Comparison of ENCODE assay signal across 27 cellular contexts in genomic region chrX:5674036-5674435, GRCh38.
"Had no signal": no experiment of that assay in that cellular context is flagged by ENCODE, and none has a peak within 500 bp of the region (broad histone marks: within the 10 kb centered on the region; RNA-seq: fewer than 3 reads in every experiment).

No MANE protein-coding gene starts in this region.

- H3K9me3 ChIP-seq: suprapubic skin, testis, thoracic aorta, thyroid gland, tibial artery, transverse colon, upper lobe of left lung, upper lobe of right lung, uterus, vagina had no signal

- DNase-seq: stimulated activated CD4-positive, alpha-beta T cell treated with anti-CD3 and anti-CD28 coated beads, Interleukin-2, amount 100 ng/mL, for 48 hours; stimulated activated CD4-positive, alpha-beta T cell treated with anti-CD3 and anti-CD28 coated beads, Interleukin-4, amount 100 ng/mL, for 1 hour; stimulated activated CD4-positive, alpha-beta T cell treated with anti-CD3 and anti-CD28 coated beads, Interleukin-4, amount 100 ng/mL, for 24 hours; stimulated activated CD4-positive, alpha-beta T cell treated with anti-CD3 and anti-CD28 coated beads, Interleukin-4, amount 100 ng/mL, for 4 hours; stimulated activated CD8-positive, alpha-beta memory T cell treated with anti-CD3 and anti-CD28 coated beads, Interleukin-4, amount 100 ng/mL, for 48 hours; stimulated activated naive B cell treated with anti-CD40 and anti-IgM and Interleukin-4, amounts not matched to agents 10 μg/mL and 1 μg/mL and 100 μg/mL, for 72 hours; stimulated activated naive CD4-positive, alpha-beta T cell; stimulated activated naive CD4-positive, alpha-beta T cell treated with Interleukin-2 at 50 U/mL for 16 hours; stimulated activated naive CD8-positive, alpha-beta T cell treated with anti-CD3 and anti-CD28 coated beads, Interleukin-15, amount 100 ng/mL, for 72 hours; stimulated activated naive CD8-positive, alpha-beta T cell treated with anti-CD3 and anti-CD28 coated beads, Interleukin-15, Interleukin-2, amounts not matched to agents 100 U/mL and 50 U/mL, for 24 hours; stomach; substantia nigra; testis; thyroid gland; tibial artery; transverse colon; trophoblast cell; upper lobe of left lung; upper lobe of right lung; uterus had no signal

- ATAC-seq: stimulated activated effector memory CD8-positive, alpha-beta T cell treated with anti-CD3 and anti-CD28 coated beads, Interleukin-12 subunit alpha, Interleukin-12 subunit beta, amount 100 ng/mL, for 72 hours; stimulated activated memory B cell treated with anti-CD40 and anti-IgM and Interleukin-4, amounts not matched to agents 10 μg/mL and 1 μg/mL and 100 μg/mL, for 72 hours; stimulated activated naive B cell treated with anti-CD40 and anti-IgM and Interleukin-4, amounts not matched to agents 10 μg/mL and 1 μg/mL and 100 μg/mL, for 72 hours; stimulated activated naive CD8-positive, alpha-beta T cell treated with anti-CD3 and anti-CD28 coated beads, Interleukin-15, amount 100 ng/mL, for 72 hours; stimulated activated naive CD8-positive, alpha-beta T cell treated with anti-CD3 and anti-CD28 coated beads, Interleukin-15, Interleukin-2, amounts not matched to agents 100 U/mL and 50 U/mL, for 24 hours; upper lobe of right lung had no signal

- H3K4me1 ChIP-seq: stomach, suprapubic skin, testis, thyroid gland, tibial artery, tibial nerve, transverse colon, upper lobe of left lung, upper lobe of right lung, uterus, vagina had no signal

- H3K4me3 ChIP-seq: stomach, suprapubic skin, testis, thoracic aorta, thyroid gland, tibial artery, tibial nerve, transverse colon, upper lobe of left lung, upper lobe of right lung, uterus, vagina had no signal

- H3K27me3 ChIP-seq: stomach, suprapubic skin, testis, thyroid gland, tibial artery, tibial nerve, transverse colon, upper lobe of left lung, upper lobe of right lung, uterus, vagina had no signal

- FAIRE-seq: urothelium cell line had no signal

- H3K27ac ChIP-seq: stomach, suprapubic skin, testis, thoracic aorta, thyroid gland, tibial artery, tibial nerve, transverse colon, upper lobe of left lung, upper lobe of right lung, uterus, vagina had no signal

- H3K36me3 ChIP-seq: stomach, suprapubic skin, thoracic aorta, thyroid gland, tibial artery, tibial nerve, transverse colon, upper lobe of left lung, upper lobe of right lung, uterus, vagina had no signal
